ENCODE assay signal across 18 cellular contexts in genomic region chr11:68353118-68353517, GRCh38. TPM values are rescaled to one million over a fixed set of nuclear protein-coding genes. Genes with fewer than 3 reads are reported as not detected.
DNase-seq lines count a peak whose midpoint lies in the region; ATAC-seq and TF ChIP-seq lines count a peak whose summit lies in the region.
"Had no signal": no experiment of that assay in that cellular context is flagged by ENCODE, and none has a peak within 500 bp of the region (broad histone marks: within the 10 kb centered on the region; RNA-seq: fewer than 3 reads in every experiment).

No MANE protein-coding gene starts in this region.

- TF ChIP-seq POLR2A in stomach (IDR thresholded peaks at IDR 0.05) = no peak

- no peak overlapping the region for H3K4me3 Mint-ChIP-seq in T-cell
- H3K4me3 Mint-ChIP-seq: B cell; brain; endodermal cell; HFFc6; stimulated activated naive CD8-positive, alpha-beta T cell treated with anti-CD3 and anti-CD28 coated beads, Interleukin-15, Interleukin-2, amounts not matched to agents 100 ng/mL and 50 ng/mL, for 24 hours had no signal

- no peak overlapping the region for H3K4me3 ChIP-seq in lower lobe of right lung
- H3K4me3 ChIP-seq in stomach = no peak overlapping the region

- 74 to 88% (median 84%) methylated on average over 7 of the region's 7 CpGs for WGBS in stomach, 5 donors

- H3K4me1 Mint-ChIP-seq in T-cell = no peaks in the 10 kb centered on the region
- H3K4me1 Mint-ChIP-seq: brain, endodermal cell had no signal

- peak overlapping the region; percentile 53; the same call in 1 of the 2 replicates for H3K27ac ChIP-seq in VCaP
- peak overlapping the region; percentile 74 for H3K27ac ChIP-seq in lower lobe of right lung
- H3K27ac ChIP-seq in stomach = peak overlapping the region in 4 of 5 donors; percentile 79 to 89 (median 86)
- H3K27ac ChIP-seq: HL-60 had no signal

- H3K36me3 ChIP-seq in lower lobe of right lung (peaks cover 5% of the 10 kb centered on the region), stomach (peaks cover 4 to 14% (median 9%) of the 10 kb centered on the region in 4 donors)

- CTCF ChIA-PET in T-cell (lab: Charles Lee) = no interaction called here

- peak; percentile 82 for DNase-seq in ELF-1 (ENCODE audit: low read depth, low spot score)
- DNase-seq in lower lobe of right lung = no peak
- DNase-seq in stomach = no peak
- DNase-seq in NK-92 (lab: John Stamatoyannopoulos, UW; ENCODE audit: unreplicated experiment) = no peak
- no peak for DNase-seq in activated naive CD4-positive, alpha-beta T cell treated with Interleukin-2 at 50 U/mL for 16 hours
- DNase-seq in NCI-H2029 (lab: John Stamatoyannopoulos, UW) = no peak
- DNase-seq in T-cell = no peak
- DNase-seq: activated CD8-positive, alpha-beta memory T cell treated with anti-CD3 and anti-CD28 coated beads for 24 hours; endodermal cell; HFFc6; islet precursor cell; naive thymus-derived CD8-positive, alpha-beta T cell; NCI-H2081 treated with DMSO at 0.1 percent for 48 hours had no signal

- H3K4me1 ChIP-seq in lower lobe of right lung (peaks cover 51% of the 10 kb centered on the region), stomach (peaks cover 33 to 81% (median 45%) of the 10 kb centered on the region in 4 donors)

- ATAC-seq in lower lobe of right lung = no peak
- no peak for ATAC-seq in T-cell (replicated peaks in 1 of 4)
- ATAC-seq: naive thymus-derived CD8-positive, alpha-beta T cell had no signal

- TF ChIP-seq EP300 in stomach (IDR thresholded peaks at IDR 0.05) = no peak

- TF ChIP-seq CTCF in VCaP (conservative IDR thresholded peaks at IDR 0.05) = no peak
- no peak for TF ChIP-seq CTCF in lower lobe of right lung (IDR thresholded peaks at IDR 0.05)
- TF ChIP-seq CTCF in stomach (IDR thresholded peaks at IDR 0.05) = no peak

- intact Hi-C loops in lower lobe of right lung (cut with DNase I) (no loop called here), stomach (cut with DNase I; ENCODE audit: low total_unique reads) (no loop called here)

- no peaks in the 10 kb centered on the region for H3K9me3 Mint-ChIP-seq in T-cell
- H3K9me3 Mint-ChIP-seq: HFFc6; naive thymus-derived CD8-positive, alpha-beta T cell; stimulated activated naive CD8-positive, alpha-beta T cell treated with anti-CD3 and anti-CD28 coated beads, Interleukin-15, Interleukin-2, amounts not matched to agents 100 ng/mL and 50 ng/mL, for 24 hours had no signal

- H3K27me3 ChIP-seq in lower lobe of right lung (ENCODE audit: low read depth) (no peaks in the 10 kb centered on the region), stomach (no peaks in the 10 kb centered on the region)

- H3K27ac Mint-ChIP-seq in T-cell = no peak overlapping the region
- H3K27ac Mint-ChIP-seq: B cell; endodermal cell; stimulated activated naive CD8-positive, alpha-beta T cell treated with anti-CD3 and anti-CD28 coated beads, Interleukin-15, Interleukin-2, amounts not matched to agents 100 ng/mL and 50 ng/mL, for 24 hours had no signal

- no peaks in the 10 kb centered on the region for H3K36me3 Mint-ChIP-seq in T-cell

- POLR2A ChIA-PET in T-cell (lab: Charles Lee) = no interaction called here

- H3K9me3 ChIP-seq in lower lobe of right lung (no peaks in the 10 kb centered on the region), stomach (no peaks in the 10 kb centered on the region)

- H3K27me3 Mint-ChIP-seq in T-cell = no peaks in the 10 kb centered on the region
- H3K27me3 Mint-ChIP-seq: B cell; naive thymus-derived CD8-positive, alpha-beta T cell; stimulated activated naive CD8-positive, alpha-beta T cell treated with anti-CD3 and anti-CD28 coated beads, Interleukin-15, Interleukin-2, amounts not matched to agents 100 ng/mL and 50 ng/mL, for 24 hours had no signal

RNA-seq across cellular contexts. Expression of gene LRP5, which starts 40.7 kb away (rescaled TPM):
- total RNA-seq in lower lobe of right lung (66.1 TPM), stomach (100 to 1,000 TPM in 2 of 5 donors, 10 to 100 TPM in 3; 36.5 to 152 (median 64.7) TPM), T-cell (10 to 100 TPM in 1 of 5 donors, 1 to 10 TPM in 4; 1.8 to 11.3 (median 7.0) TPM)
- 10 to 100 TPM; 11.8 to 42.4 (median 26.6) TPM for polyA plus RNA-seq in stomach
